Comparison of ENCODE assay signal across 8 cellular contexts in the genomic region with DNA sequence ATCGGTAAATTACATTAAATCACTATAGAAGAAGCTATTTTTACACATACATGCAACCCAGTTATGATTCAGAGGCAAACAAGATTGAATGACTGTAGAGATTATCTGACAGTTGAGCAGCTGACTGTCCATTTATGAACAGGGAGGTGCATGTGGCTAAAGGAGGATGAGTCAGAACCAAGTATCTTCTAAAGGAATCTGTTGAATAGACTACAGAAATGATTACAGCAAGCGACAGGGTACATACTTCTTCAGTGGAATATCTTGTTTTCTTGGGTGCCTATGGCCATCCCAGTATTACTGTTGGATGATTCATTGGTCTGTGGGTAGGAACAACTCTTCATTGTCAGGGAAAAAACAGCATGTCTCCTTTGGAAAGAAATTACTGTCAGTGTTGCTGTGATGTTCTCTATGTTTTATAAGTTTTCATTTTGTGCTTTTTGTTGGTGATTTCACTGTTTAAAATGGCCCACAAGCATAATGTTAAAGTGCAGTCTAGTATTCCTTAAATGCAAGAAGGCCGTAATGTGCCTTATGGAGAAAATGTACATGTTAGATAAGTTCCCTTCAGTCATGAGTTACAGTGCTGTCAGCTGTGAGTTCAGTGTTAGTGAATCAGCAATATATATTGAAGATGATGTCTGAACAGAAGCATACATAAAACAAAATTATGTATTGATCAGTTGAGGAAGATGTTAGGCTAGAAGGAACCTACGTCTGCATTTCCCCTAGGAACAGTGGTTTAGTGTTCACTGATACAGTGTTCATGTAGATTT. TPM values are rescaled to one million over a fixed set of nuclear protein-coding genes. Genes with fewer than 3 reads are reported as not detected.
DNase-seq lines count a peak whose midpoint lies in the region; ATAC-seq and TF ChIP-seq lines count a peak whose summit lies in the region.

No MANE protein-coding gene starts in this region.

- DNase-seq in AG04449 (ENCODE audit: low read depth, low spot score) (peak; percentile 96), SW 1271 (lab: John Stamatoyannopoulos, UW) (peak; percentile 37 to 76), fibroblast of the conjunctiva (ENCODE audit: low read depth) (peak; percentile 81), KBM-7 (no peak), cerebellum (ENCODE audit: low spot score) (no peak)

- H3K4me3 ChIP-seq in AG04449 (ENCODE audit: low read depth, low read length): 0 out of 2 replicates have a peak overlapping the region, but pooled peaks have one; percentile 6

- POLR2A ChIA-PET in AG04449 (lab: Yijun Ruan, JAX): interaction anchor here (1.0 kb wide), 2 partner anchors 14 to 28 kb away, joined by 3 to 5 read pairs; no protein-coding TSS in a partner anchor

- CTCF ChIA-PET in AG04449 (lab: Yijun Ruan, JAX): interaction anchor here (1.2 kb wide), 2 partner anchors 15 to 45 kb away, joined by 3 read pairs; no protein-coding TSS in a partner anchor

- no peak for TF ChIP-seq CTCF in AG04449 (IDR thresholded peaks at IDR 0.05; ENCODE audit: insufficient read depth, low read length, missing control alignments)

- in situ Hi-C loops in KBM-7 (cut with MboI; ENCODE audit: low pct_unique_long_range_greater_than_20kb, low sequenced_read_pairs): no loop called here

- ATAC-seq in GM19468 (IDR thresholded peaks at IDR 0.05; ENCODE audit: extremely low read depth, unreplicated experiment) (peak; percentile 52), HG03378 (IDR thresholded peaks at IDR 0.05; ENCODE audit: unreplicated experiment) (no peak), HG03139 (IDR thresholded peaks at IDR 0.05; ENCODE audit: unreplicated experiment) (no peak)

RNA-seq across cellular contexts. Expression of gene CBFB, which starts 27.0 kb away (rescaled TPM):
- total RNA-seq in cerebellum: 34.3 TPM

RNA-seq across cellular contexts. Expression of gene PHAF1, which starts 53.8 kb away (rescaled TPM):
- total RNA-seq in cerebellum: 20.7 TPM

Comparison
In these comparisons a context has a peak if more than half of its experiments do, and no peak if none do; other contexts are left out.
1. DNase-seq: peak in AG04449 (single experiment), SW 1271 (2 of 2) and fibroblast of the conjunctiva (single experiment); none in KBM-7 (single experiment) and cerebellum (single experiment).